20 cellular contexts compared by ENCODE assay signal in genomic region chrX:10591363-10592036, GRCh38. TPM values are rescaled to one million over a fixed set of nuclear protein-coding genes. Genes with fewer than 3 reads are reported as not detected.
DNase-seq lines count a peak whose midpoint lies in the region; ATAC-seq and TF ChIP-seq lines count a peak whose summit lies in the region.
"Had no signal": no experiment of that assay in that cellular context is flagged by ENCODE, and none has a peak within 500 bp of the region (broad histone marks: within the 10 kb centered on the region; RNA-seq: fewer than 3 reads in every experiment).

No MANE protein-coding gene starts in this region.

- no peak overlapping the region for H4K91ac ChIP-seq in neuronal stem cell (ENCODE audit: low read depth, low read length, poor library complexity)

- TF ChIP-seq EP300 in suprapubic skin (IDR thresholded peaks at IDR 0.05): no peak

- no peak for TF ChIP-seq POLR2A in suprapubic skin (IDR thresholded peaks at IDR 0.05)

- H3K27me3 ChIP-seq in Caco-2 (replicated peaks; ENCODE audit: control insufficient read depth, insufficient read depth, low read length) (no peaks in the 10 kb centered on the region), HUES6 (ENCODE audit: control insufficient read depth, insufficient read depth, low read length) (no peaks in the 10 kb centered on the region), neuronal stem cell (ENCODE audit: control insufficient read depth in 3 of 3, insufficient read depth in 3 of 3, low read depth in 1 of 3, low read length in 3 of 3) (no peaks in the 10 kb centered on the region), suprapubic skin (no peaks in the 10 kb centered on the region)
- H3K27me3 ChIP-seq: SJSA1 had no signal

- no peaks in the 10 kb centered on the region for H3K79me1 ChIP-seq in neuronal stem cell (ENCODE audit: low read depth, low read length)

- no peak overlapping the region for H3K14ac ChIP-seq in neuronal stem cell (ENCODE audit: low read length)

- H3K4me1 Mint-ChIP-seq in Caco-2 (ENCODE audit: low read depth, unreplicated experiment): peaks cover 13% of the 10 kb centered on the region
- H3K4me1 Mint-ChIP-seq: CD4-positive, CD25-positive, alpha-beta regulatory T cell had no signal

- ATAC-seq in HG02840 (IDR thresholded peaks at IDR 0.05; ENCODE audit: low FRiP score, unreplicated experiment): no peak
- ATAC-seq: Right ventricle myocardium inferior had no signal

- H3K27me3 Mint-ChIP-seq in Caco-2 (ENCODE audit: insufficient read depth, unreplicated experiment): no peaks in the 10 kb centered on the region
- H3K27me3 Mint-ChIP-seq: CD4-positive, CD25-positive, alpha-beta regulatory T cell had no signal

- no peak overlapping the region for H3K4me3 ChIP-seq in Caco-2 (ENCODE audit: low read depth, low read length)
- no peak overlapping the region for H3K4me3 ChIP-seq in HUES6 (ENCODE audit: low read depth, low read length)
- H3K4me3 ChIP-seq in neuronal stem cell (ENCODE audit: low read length in 2 of 2): no peak overlapping the region
- H3K4me3 ChIP-seq in suprapubic skin: no peak overlapping the region
- H3K4me3 ChIP-seq: SJSA1 had no signal

- no peak overlapping the region for H3K4me2 ChIP-seq in neuronal stem cell (ENCODE audit: insufficient read depth, low read length, poor library complexity, severe bottlenecking)

- H3K9me3 ChIP-seq in Caco-2: no peaks in the 10 kb centered on the region
- no peaks in the 10 kb centered on the region for H3K9me3 ChIP-seq in HUES6 (ENCODE audit: control insufficient read depth, insufficient read depth, low read depth, low read length)
- H3K9me3 ChIP-seq in neuronal stem cell (replicated peaks in 1 of 2; ENCODE audit: control insufficient read depth in 2 of 2, insufficient read depth in 1 of 2, low read depth in 1 of 2, low read length in 2 of 2): no peaks in the 10 kb centered on the region
- H3K9me3 ChIP-seq in suprapubic skin: no peaks in the 10 kb centered on the region
- H3K9me3 ChIP-seq: SJSA1 had no signal

- intact Hi-C loops in Caco-2 (cut with micrococcal nuclease; ENCODE audit: unreplicated experiment): loop anchor here (5.0 kb wide), 1 partner anchor 44 kb away; no protein-coding TSS in a partner anchor

- peaks cover 29% of the 10 kb centered on the region for H3K36me3 Mint-ChIP-seq in Caco-2 (ENCODE audit: insufficient read depth, unreplicated experiment)
- H3K36me3 Mint-ChIP-seq: CD4-positive, CD25-positive, alpha-beta regulatory T cell had no signal

- peaks cover 9% of the 10 kb centered on the region for H3K9me3 Mint-ChIP-seq in Caco-2 (ENCODE audit: unreplicated experiment)

- H3K4me3 Mint-ChIP-seq in Caco-2 (ENCODE audit: unreplicated experiment): no peak overlapping the region
- H3K4me3 Mint-ChIP-seq: CD4-positive, CD25-positive, alpha-beta regulatory T cell had no signal

- no peak overlapping the region for H4K8ac ChIP-seq in neuronal stem cell (ENCODE audit: low read depth, low read length)

- CTCF ChIA-PET in Caco-2 (lab: Charles Lee): no interaction called here

- no peak overlapping the region for H3K18ac ChIP-seq in neuronal stem cell (ENCODE audit: low read length)

- no peak overlapping the region for H2BK120ac ChIP-seq in neuronal stem cell (ENCODE audit: low read depth, low read length)

- H2BK12ac ChIP-seq in neuronal stem cell (ENCODE audit: low read length): no peak overlapping the region

- no peak overlapping the region for H2AFZ ChIP-seq in neuronal stem cell (ENCODE audit: low read length)

- no peak overlapping the region for H3K9ac ChIP-seq in HUES6 (ENCODE audit: low read length)
- no peak overlapping the region for H3K9ac ChIP-seq in neuronal stem cell (ENCODE audit: low read depth, low read length, poor library complexity)

- POLR2A ChIA-PET in Caco-2 (lab: Charles Lee): interaction anchor here (0.7 kb wide), 1 partner anchor 9 kb away, joined by 3 read pairs; no protein-coding TSS in a partner anchor

- H3K4ac ChIP-seq in neuronal stem cell (ENCODE audit: low read length): no peak overlapping the region

- H2BK5ac ChIP-seq in neuronal stem cell (ENCODE audit: low read length): no peak overlapping the region

- H3K27ac ChIP-seq in HUES6 (ENCODE audit: low read depth, low read length) (peak overlapping the region; percentile 82; the same call in 1 of the 2 replicates), neuronal stem cell (replicated peaks; ENCODE audit: low read length) (no peak overlapping the region), suprapubic skin (no peak overlapping the region)
- H3K27ac ChIP-seq: SJSA1 had no signal

- no TSS peak for BruUV-seq in Caco-2 (replicated peaks; lab: Mats Ljungman, UMichigan)

- TF ChIP-seq CTCF in Caco-2 (IDR thresholded peaks at IDR 0.05; ENCODE audit: insufficient read depth in 1 of 2, low read depth in 1 of 2, low read length in 1 of 2, severe bottlenecking in 1 of 2, unreplicated experiment in 1 of 2) (no peak), suprapubic skin (IDR thresholded peaks at IDR 0.05) (no peak)

- no peak for DNase-seq in Caco-2
- peak; percentile 30 for DNase-seq in fibroblast of gingiva (ENCODE audit: low read depth)
- peak; percentile 75 for DNase-seq in neuronal stem cell (ENCODE audit: low spot score)
- no peak for DNase-seq in stimulated activated CD4-positive, alpha-beta T cell treated with anti-CD3 and anti-CD28 coated beads, Interleukin-2, amount 100 ng/mL, for 48 hours
- DNase-seq in suprapubic skin (ENCODE audit: low spot score in 2 of 2): no peak
- DNase-seq in middle frontal gyrus (ENCODE audit: extremely low spot score, low spot score): no peak
- DNase-seq: CD4-positive, CD25-positive, alpha-beta regulatory T cell; DMS 273 treated with DMSO at 0.1 percent for 48 hours; DMS79 treated with DMSO at 0.1 percent for 48 hours; H9; KG1; NCI-H1092 treated with DMSO at 0.1 percent for 48 hours; NCI-H1436 treated with DMSO at 0.1 percent for 48 hours; NCI-H2029; NCI-H524 treated with DMSO at 0.1 percent for 48 hours; OCI-M1 had no signal

- H3K36me3 ChIP-seq in Caco-2 (ENCODE audit: control insufficient read depth, insufficient read depth, low read length): no peaks in the 10 kb centered on the region
- no peaks in the 10 kb centered on the region for H3K36me3 ChIP-seq in HUES6 (ENCODE audit: control insufficient read depth, insufficient read depth, low read length)
- peaks cover 0 to 21% of the 10 kb centered on the region in 2 donors for H3K36me3 ChIP-seq in neuronal stem cell (replicated peaks in 1 of 2; ENCODE audit: control insufficient read depth in 2 of 2, insufficient read depth in 2 of 2, low read length in 2 of 2)
- no peaks in the 10 kb centered on the region for H3K36me3 ChIP-seq in suprapubic skin
- H3K36me3 ChIP-seq: SJSA1 had no signal

- peak overlapping the region; percentile 53 for H3K27ac Mint-ChIP-seq in Caco-2 (ENCODE audit: unreplicated experiment)

- H3K23ac ChIP-seq in neuronal stem cell (ENCODE audit: low read depth, low read length, poor library complexity): no peak overlapping the region

- WGBS in neuronal stem cell (ENCODE audit: extremely low coverage in 2 of 2, insufficient read length in 2 of 2, insufficient replicate concordance in 1 of 2), 2 donors: no CpG with 5 or more reads among the region's 9 CpGs
- WGBS in suprapubic skin: 65% methylated on average over 9 of the region's 9 CpGs

- no peak overlapping the region for H2AK5ac ChIP-seq in neuronal stem cell (ENCODE audit: low read depth, low read length)

- no peak overlapping the region for H2BK15ac ChIP-seq in neuronal stem cell (ENCODE audit: low read length)

- H3K4me1 ChIP-seq in Caco-2 (peaks cover 14% of the 10 kb centered on the region; the same call in 1 of the 2 replicates), HUES6 (ENCODE audit: control insufficient read depth, insufficient read depth, low read length) (peaks cover 39% of the 10 kb centered on the region), neuronal stem cell (ENCODE audit: control insufficient read depth in 2 of 2, insufficient read depth in 1 of 2, low read depth in 1 of 2, low read length in 2 of 2) (peaks cover 0 to 2% of the 10 kb centered on the region in 2 donors), suprapubic skin (no peaks in the 10 kb centered on the region)

RNA-seq across cellular contexts. Expression of gene MID1, which starts 28.9 kb away (rescaled TPM):
- 54.0 and 61.3 TPM in 2 replicates for total RNA-seq in Caco-2 (2022)
- polyA plus RNA-seq in neuronal stem cell (2013, experiment 1 of 2): 10.8 TPM
- 10.9 TPM for polyA plus RNA-seq in neuronal stem cell (2013, experiment 2 of 2)
- 1 to 10 TPM; 5.0 to 8.0 (median 6.4) TPM for total RNA-seq in suprapubic skin
- total RNA-seq: CD4-positive, CD25-positive, alpha-beta regulatory T cell had no signal
- polyA plus RNA-seq: CD4-positive, CD25-positive, alpha-beta regulatory T cell had no signal

Comparison
In these comparisons a context has a peak if more than half of its experiments do, and no peak if none do; other contexts are left out.
1. DNase-seq: peak in fibroblast of gingiva (single experiment) and neuronal stem cell (single experiment); none in Caco-2 (0 of 2), stimulated activated CD4-positive, alpha-beta T cell treated with anti-CD3 and anti-CD28 coated beads, Interleukin-2, amount 100 ng/mL, for 48 hours (0 of 2), suprapubic skin (0 of 2) and middle frontal gyrus (single experiment).